ENCODE assay signal across 8 cellular contexts in the genomic region with DNA sequence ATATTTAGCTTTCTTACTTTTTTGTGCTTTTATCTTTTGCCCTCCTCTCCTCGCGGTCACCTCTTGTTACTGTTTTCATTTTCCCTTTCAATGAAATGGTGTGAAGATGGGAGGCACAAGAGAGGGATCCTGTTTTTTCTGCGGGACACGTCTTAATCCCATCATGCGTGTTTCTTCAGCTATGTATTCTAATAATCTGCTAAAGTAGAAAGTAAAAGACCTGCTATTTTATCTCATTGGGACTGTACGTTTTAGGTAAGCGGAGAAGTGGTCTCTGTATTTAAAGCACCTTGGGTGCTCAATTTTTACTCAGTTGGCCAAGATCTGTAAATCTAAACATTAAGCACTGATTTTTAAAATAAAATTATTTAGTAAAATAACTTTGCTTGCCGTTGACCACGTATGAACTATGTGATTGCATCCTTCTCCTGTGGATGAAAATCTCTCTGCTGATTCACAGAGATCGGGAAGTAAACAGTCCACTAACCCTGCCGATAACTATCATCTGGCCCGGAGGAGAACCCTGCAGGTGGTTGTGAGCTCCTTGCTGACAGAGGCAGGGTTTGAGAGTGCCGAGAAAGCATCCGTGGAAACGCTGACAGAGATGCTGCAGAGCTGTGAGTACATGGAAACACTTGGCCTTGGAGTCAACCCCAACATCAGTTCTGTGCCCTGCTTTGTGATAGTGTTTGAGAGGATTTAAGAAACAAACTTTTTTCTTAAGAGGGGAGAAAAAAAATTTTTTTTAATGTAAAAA.
DNase-seq lines count a peak whose midpoint lies in the region; TF ChIP-seq lines count a peak whose summit lies in the region.

No MANE protein-coding gene starts in this region.

- POLR2A ChIA-PET in RWPE1 (lab: Yijun Ruan, JAX; ENCODE audit: low non-redundant PET) = interaction anchor here (0.5 to 0.6 kb wide), 2 partner anchors 112 to 183 kb away, joined by 3 read pairs; no protein-coding TSS in a partner anchor
- POLR2A ChIA-PET in GM10248 (lab: Yijun Ruan, JAX) = interaction anchor here (0.6 kb wide), 2 partner anchors 157 to 173 kb away, joined by 3 read pairs; no protein-coding TSS in a partner anchor

- no peak for DNase-seq in GM12865 (ENCODE audit: low read depth)
- DNase-seq in RWPE1 (ENCODE audit: low spot score) = no peak
- no peak for DNase-seq in fibroblast of mammary gland (ENCODE audit: low read depth)
- DNase-seq in COLO829 (ENCODE audit: low spot score) = no peak
- no peak for DNase-seq in DMS153 treated with DMSO at 0.1 percent for 48 hours (lab: John Stamatoyannopoulos, UW; ENCODE audit: unreplicated experiment)
- DNase-seq in amniotic stem cell (lab: John Stamatoyannopoulos, UW) = no peak
- no peak for DNase-seq in GM10248 (ENCODE audit: extremely low spot score)

- peak overlapping the region; percentile 98 for H3K27ac ChIP-seq in RWPE1
- peak overlapping the region; percentile 96 for H3K27ac ChIP-seq in rectal smooth muscle tissue (ENCODE audit: low read depth, low read length)

- CTCF ChIA-PET in RWPE1 (lab: Yijun Ruan, JAX) = interaction anchor here (0.8 to 1.3 kb wide), 3 partner anchors 112 to 265 kb away, joined by 3 to 4 read pairs (median 3); partner anchors contain the start of gene TOMM6
- CTCF ChIA-PET in GM10248 (lab: Yijun Ruan, JAX) = interaction anchor here (1.0 to 13.5 kb wide), 11 partner anchors 12 to 496 kb away, joined by 3 to 253 read pairs (median 3); partner anchors contain the start of genes BYSL, FRS3, MED20 and PRICKLE4

- H3K4me3 ChIP-seq in GM12865 (ENCODE audit: low read depth, low read length) = peak overlapping the region; percentile 53
- H3K4me3 ChIP-seq in fibroblast of mammary gland (ENCODE audit: control insufficient read depth, low read depth, low read length) = peak overlapping the region; percentile 93
- peak overlapping the region; percentile 94 for H3K4me3 ChIP-seq in rectal smooth muscle tissue (ENCODE audit: low read length)

- peaks cover 9% of the 10 kb centered on the region for H3K36me3 ChIP-seq in rectal smooth muscle tissue (ENCODE audit: control insufficient read depth, insufficient read depth, low read length)

- TF ChIP-seq CTCF in GM12865 (IDR thresholded peaks at IDR 0.05; ENCODE audit: insufficient read depth, low read depth, low read length, missing control alignments) = no peak
- no peak for TF ChIP-seq CTCF in RWPE1 (conservative IDR thresholded peaks at IDR 0.05; ENCODE audit: low read depth)
- no peak for TF ChIP-seq CTCF in fibroblast of mammary gland (conservative IDR thresholded peaks at IDR 0.05; ENCODE audit: control insufficient read depth, insufficient read depth, low read depth, low read length)
- no peak for TF ChIP-seq CTCF in GM10248 (IDR thresholded peaks at IDR 0.05; ENCODE audit: control extremely low read depth, extremely low read depth, low read depth, missing control alignments)

- peaks cover 21% of the 10 kb centered on the region for H3K4me1 ChIP-seq in rectal smooth muscle tissue (ENCODE audit: control insufficient read depth, insufficient read depth, low read length)

- H3K27me3 ChIP-seq in rectal smooth muscle tissue (ENCODE audit: control insufficient read depth, insufficient read depth, low read length) = no peaks in the 10 kb centered on the region

- H3K9ac ChIP-seq in rectal smooth muscle tissue (ENCODE audit: low read length) = no peak overlapping the region
